In genomic region chr1:207579436-207579799, GRCh38 we compare ENCODE assay signal across 8 cellular contexts.
DNase-seq lines count a peak whose midpoint lies in the region; ATAC-seq, FAIRE-seq and TF ChIP-seq lines count a peak whose summit lies in the region.

No MANE protein-coding gene starts in this region.

- H3K27me3 ChIP-seq in breast epithelium = no peaks in the 10 kb centered on the region
- no peaks in the 10 kb centered on the region for H3K27me3 ChIP-seq in MG63
- H3K27me3 ChIP-seq in endothelial cell of umbilical vein (ENCODE audit: control insufficient read depth in 2 of 2, insufficient read depth in 2 of 2, low read length in 2 of 2) = peaks cover 4 to 12% of the 10 kb centered on the region in 2 experiments

- H3K9me3 ChIP-seq in breast epithelium = no peaks in the 10 kb centered on the region
- H3K9me3 ChIP-seq in MG63 = no peaks in the 10 kb centered on the region
- H3K9me3 ChIP-seq in T-helper 17 cell (ENCODE audit: control insufficient read depth, low read length, poor library complexity, severe bottlenecking) = no peaks in the 10 kb centered on the region
- no peaks in the 10 kb centered on the region for H3K9me3 ChIP-seq in endothelial cell of umbilical vein (replicated peaks; ENCODE audit: control insufficient read depth, insufficient read depth, low read length)

- POLR2A ChIA-PET in MCF 10A (lab: Yijun Ruan, JAX) (interaction anchor here (0.6 to 2.6 kb wide), 8 partner anchors 31 to 1436 kb away, joined by 3 to 10 read pairs (median 4); no protein-coding TSS in a partner anchor), endothelial cell of umbilical vein (lab: Charles Lee) (no interaction called here)

- no peaks in the 10 kb centered on the region for H3K9me3 Mint-ChIP-seq in MCF 10A (ENCODE audit: unreplicated experiment)
- H3K9me3 Mint-ChIP-seq in naive B cell = no peaks in the 10 kb centered on the region

- H3K36me3 ChIP-seq in breast epithelium (no peaks in the 10 kb centered on the region), MG63 (no peaks in the 10 kb centered on the region), endothelial cell of umbilical vein (ENCODE audit: control insufficient read depth in 2 of 2, extremely low read depth in 1 of 2, insufficient read depth in 2 of 2, low read length in 2 of 2) (no peaks in the 10 kb centered on the region)

- peaks cover 25% of the 10 kb centered on the region for H3K27me3 Mint-ChIP-seq in MCF 10A (ENCODE audit: insufficient read depth, unreplicated experiment)
- H3K27me3 Mint-ChIP-seq in T-helper 17 cell = peaks cover 25% of the 10 kb centered on the region
- no peaks in the 10 kb centered on the region for H3K27me3 Mint-ChIP-seq in naive B cell

- BruUV-seq in MCF 10A (replicated peaks; lab: Mats Ljungman, UMichigan) (no TSS peak), endothelial cell of umbilical vein (replicated peaks; lab: Mats Ljungman, UMichigan) (no TSS peak)

- H3K4me1 ChIP-seq in breast epithelium (no peaks in the 10 kb centered on the region), endothelial cell of umbilical vein (ENCODE audit: control insufficient read depth, extremely low read depth, insufficient read depth, low read length) (no peaks in the 10 kb centered on the region)

- CTCF ChIA-PET in MCF 10A (lab: Yijun Ruan, JAX) = interaction anchor here (0.6 to 10.0 kb wide), 47 partner anchors 10 to 1108 kb away, joined by 3 to 95 read pairs (median 5); no protein-coding TSS in a partner anchor
- CTCF ChIA-PET in endothelial cell of umbilical vein (lab: Charles Lee) = interaction anchor here (0.6 to 3.8 kb wide), 9 partner anchors 12 to 384 kb away, joined by 3 to 39 read pairs (median 7); no protein-coding TSS in a partner anchor

- no peaks in the 10 kb centered on the region for H3K9me1 ChIP-seq in endothelial cell of umbilical vein (replicated peaks; ENCODE audit: control insufficient read depth, extremely low read depth, insufficient read depth, low read length)

- no peak overlapping the region for H3K4me3 ChIP-seq in breast epithelium
- H3K4me3 ChIP-seq in MG63 = no peak overlapping the region
- H3K4me3 ChIP-seq in endothelial cell of umbilical vein (replicated peaks in 1 of 3; ENCODE audit: insufficient read depth in 1 of 3, low read depth in 1 of 3, low read length in 3 of 3) = no peak overlapping the region

- peak; percentile 90 for FAIRE-seq in endothelial cell of umbilical vein (lab: Jason Lieb, UNC)

- no peak overlapping the region for H3K27ac ChIP-seq in breast epithelium
- H3K27ac ChIP-seq in endothelial cell of umbilical vein (ENCODE audit: insufficient read depth, low read depth, low read length) = no peak overlapping the region

- dilution Hi-C loops in endothelial cell of umbilical vein (cut with MboI; ENCODE audit: extremely low pct_ligation_motif_present, low sequenced_read_pairs) = no loop called here

- H3K4me1 Mint-ChIP-seq in MCF 10A (ENCODE audit: insufficient read depth, unreplicated experiment) = no peaks in the 10 kb centered on the region
- peaks cover 3% of the 10 kb centered on the region for H3K4me1 Mint-ChIP-seq in T-helper 17 cell
- H3K4me1 Mint-ChIP-seq in naive B cell = peaks cover 0 to 4% (median 4%) of the 10 kb centered on the region in 3 donors

- DNase-seq in MCF 10A (ENCODE audit: unreplicated experiment) = peak; percentile 83
- DNase-seq in breast epithelium (ENCODE audit: low spot score in 2 of 2) = no peak
- peak; percentile 64 for DNase-seq in MG63
- DNase-seq in T-helper 17 cell = no peak
- DNase-seq in endothelial cell of umbilical vein (ENCODE audit: low read depth, low spot score) = peak; percentile 70
- peak; percentile 6 for DNase-seq in naive B cell
- DNase-seq in activated gamma-delta T cell (lab: John Stamatoyannopoulos, UW) = no peak

- H4K20me1 ChIP-seq in endothelial cell of umbilical vein (replicated peaks; ENCODE audit: control insufficient read depth, extremely low read depth, insufficient read depth, low read length) = no peaks in the 10 kb centered on the region

- ATAC-seq in GM21825 (IDR thresholded peaks at IDR 0.05; ENCODE audit: unreplicated experiment) = peak; percentile 79
- peak; percentile 56 for ATAC-seq in T-helper 17 cell
- ATAC-seq in naive B cell (ENCODE audit: low read depth in 2 of 2) = peak; percentile 54 to 65

- H3K27ac Mint-ChIP-seq in MCF 10A (ENCODE audit: low read depth, unreplicated experiment) (no peak overlapping the region), T-helper 17 cell (no peak overlapping the region), naive B cell (peak overlapping the region in 2 of 6 donors; percentile 28 to 66)

- no peak overlapping the region for H3K4me2 ChIP-seq in endothelial cell of umbilical vein (ENCODE audit: insufficient read depth, low read length)

- H3K36me3 Mint-ChIP-seq in MCF 10A (ENCODE audit: insufficient read depth, unreplicated experiment) = no peaks in the 10 kb centered on the region
- H3K36me3 Mint-ChIP-seq in T-helper 17 cell (ENCODE audit: low read depth) = peaks cover 8% of the 10 kb centered on the region
- peaks cover 50 to 51% of the 10 kb centered on the region in 2 donors for H3K36me3 Mint-ChIP-seq in naive B cell

- no peaks in the 10 kb centered on the region for H3K79me2 ChIP-seq in endothelial cell of umbilical vein (ENCODE audit: control insufficient read depth, insufficient read depth, low read length)

- TF ChIP-seq CTCF in MCF 10A (IDR thresholded peaks at IDR 0.05; ENCODE audit: unreplicated experiment) (peak; percentile 74), breast epithelium (IDR thresholded peaks at IDR 0.05) (peak in 1 of 3 donors; percentile 8), endothelial cell of umbilical vein (IDR thresholded peaks at IDR 0.05; ENCODE audit: extremely low read depth in 1 of 2, insufficient read depth in 1 of 2, low read depth in 1 of 2, low read length in 2 of 2) (peak; percentile 52 to 70)

- H3K4me3 Mint-ChIP-seq in MCF 10A (ENCODE audit: unreplicated experiment) (no peak overlapping the region), T-helper 17 cell (no peak overlapping the region), naive B cell (no peak overlapping the region)

- no peak overlapping the region for H2AFZ ChIP-seq in endothelial cell of umbilical vein (ENCODE audit: low read depth, low read length)

- no peak overlapping the region for H3K9ac ChIP-seq in endothelial cell of umbilical vein (replicated peaks; ENCODE audit: extremely low read depth, insufficient read depth, low read length)

- TF ChIP-seq POLR2A in breast epithelium (IDR thresholded peaks at IDR 0.05) (no peak), endothelial cell of umbilical vein (IDR thresholded peaks at IDR 0.05; ENCODE audit: low read depth, low read length) (no peak)

- intact Hi-C loops in MCF 10A (cut with micrococcal nuclease) = loop anchor here (1.0 kb wide), 3 partner anchors 41 to 120 kb away; no protein-coding TSS in a partner anchor
- intact Hi-C loops in breast epithelium (cut with DNase I; ENCODE audit: low total_unique reads) = no loop called here
- intact Hi-C loops in endothelial cell of umbilical vein (cut with micrococcal nuclease) = loop anchor here (1.0 kb wide), 2 partner anchors 93 to 120 kb away; no protein-coding TSS in a partner anchor

TF ChIP-seq in endothelial cell of umbilical vein, 7 proteins besides CTCF, POLR2A, EP300 and RAD21:
- TF ChIP-seq JUN (IDR thresholded peaks at IDR 0.05; ENCODE audit: borderline replicate concordance, insufficient read depth, insufficient read length, low read depth) = no peak
- TF ChIP-seq FOS (IDR thresholded peaks at IDR 0.05; ENCODE audit: borderline replicate concordance, insufficient read depth, low read length) = no peak
- TF ChIP-seq EZH2 (IDR thresholded peaks at IDR 0.05; ENCODE audit: borderline replicate concordance, low read depth, low read length, severe bottlenecking) = no peak
- TF ChIP-seq GATA2 (IDR thresholded peaks at IDR 0.05; ENCODE audit: insufficient read depth, insufficient read length, low read depth, low read length) = no peak
- no peak for TF ChIP-seq MYC (IDR thresholded peaks at IDR 0.05; ENCODE audit: low read depth, low read length)
- TF ChIP-seq MAX (IDR thresholded peaks at IDR 0.05; ENCODE audit: insufficient read depth, insufficient read length) = no peak
- TF ChIP-seq POLR2AphosphoS5 (IDR thresholded peaks at IDR 0.05; ENCODE audit: insufficient read depth, low read depth, low read length) = no peak

Comparison
In these comparisons a context has a peak if more than half of its experiments do, and no peak if none do; other contexts are left out.
1. DNase-seq: peak in MCF 10A (single experiment), MG63 (single experiment), endothelial cell of umbilical vein (single experiment) and naive B cell (single experiment); none in breast epithelium (0 of 2), T-helper 17 cell (0 of 3) and activated gamma-delta T cell (single experiment).
2. Peak in every context shown above with its lines, with median percentiles within 50 percentile points of each other: ATAC-seq.